In genomic region chr22:26316732-26317131, GRCh38 we compare ENCODE assay signal across 11 cellular contexts.
"Had no signal": no experiment of that assay in that cellular context is flagged by ENCODE, and none has a peak within 500 bp of the region (broad histone marks: within the 10 kb centered on the region; RNA-seq: fewer than 3 reads in every experiment).

No MANE protein-coding gene starts in this region.

- DNase-seq: GM23248, GOT3, H7, H9, HCEC 1CT, HFFc6 had no signal

- ATAC-seq: GM23338, HCT116 had no signal

- H3K36me3 ChIP-seq: HAP-1 had no signal

- H2AFZ ChIP-seq: GM23248, GM23338 had no signal

- H3K9ac ChIP-seq: GM23248 had no signal

- FAIRE-seq: H1, H54 had no signal

- H3K4me3 ChIP-seq: GM23248, GM23338, HAP-1 had no signal

- H3K4me2 ChIP-seq: GM23338 had no signal

- H3K4me1 ChIP-seq: HAP-1 had no signal

- H3K9me3 ChIP-seq: HAP-1 had no signal

- H3K27ac ChIP-seq: GM23248 had no signal
